1 cellular context compared by ENCODE assay signal in the genomic region with DNA sequence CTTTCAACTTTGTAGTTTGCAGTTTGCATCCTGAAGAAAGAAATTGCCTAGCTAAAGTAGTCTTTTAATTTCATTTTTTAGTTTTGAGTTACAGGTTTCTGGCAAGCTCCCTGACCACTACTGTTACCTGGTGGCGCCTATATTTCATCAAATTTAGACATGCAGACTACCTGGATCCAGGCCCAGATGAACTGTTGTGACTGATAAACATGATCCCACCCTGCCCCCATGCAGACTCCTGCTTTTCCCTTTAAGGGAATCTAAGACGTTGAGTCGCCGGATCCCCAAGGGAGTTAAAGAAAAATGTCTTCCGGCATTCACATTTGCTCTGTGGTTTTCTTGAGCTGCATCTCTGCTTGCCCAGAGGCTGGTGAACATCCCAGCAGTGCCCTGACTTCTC.
TF ChIP-seq lines count a peak whose summit lies in the region.

No MANE protein-coding gene starts in this region.

TF ChIP-seq in IMR-90, 13 proteins besides CTCF, POLR2A, EP300 and RAD21:
- TF ChIP-seq FOS (IDR thresholded peaks at IDR 0.05; ENCODE audit: low read depth, low read length) (no peak), NFE2L2 (IDR thresholded peaks at IDR 0.05; ENCODE audit: low read depth, low read length) (no peak), RCOR1 (IDR thresholded peaks at IDR 0.05; ENCODE audit: insufficient replicate concordance, low read length) (no peak), MXI1 (IDR thresholded peaks at IDR 0.05; ENCODE audit: borderline replicate concordance, low read depth, low read length) (no peak), BHLHE40 (IDR thresholded peaks at IDR 0.05; ENCODE audit: low read depth, low read length) (no peak)
